8 cellular contexts compared by ENCODE assay signal in genomic region chr2:151638188-151638933, GRCh38.
A peak's percentile ranks its signal among the peaks of the same experiment; 100 is the strongest.
DNase-seq lines count a peak whose midpoint lies in the region; ATAC-seq and TF ChIP-seq lines count a peak whose summit lies in the region.

No MANE protein-coding gene starts in this region.

- no peak overlapping the region for H2AK9ac ChIP-seq in IMR-90 (replicated peaks; ENCODE audit: low read depth, low read length, poor library complexity)

- no peak for TF ChIP-seq CTCF in IMR-90 (conservative IDR thresholded peaks at IDR 0.05; ENCODE audit: low read depth, low read length)

- H3K4me1 Mint-ChIP-seq in CD4-positive, alpha-beta memory T cell = peaks cover 33 to 58% (median 39%) of the 10 kb centered on the region in 4 donors
- peaks cover 48% of the 10 kb centered on the region for H3K4me1 Mint-ChIP-seq in activated T-cell treated with anti-CD3 and anti-CD28 coated beads, Interleukin-2, amount 50 U/mL, for 4 hours (ENCODE audit: low read depth)
- peaks cover 18% of the 10 kb centered on the region for H3K4me1 Mint-ChIP-seq in memory B cell

- H2BK5ac ChIP-seq in IMR-90 (ENCODE audit: low read depth, low read length, poor library complexity, severe bottlenecking) = no peak overlapping the region

- H2BK20ac ChIP-seq in IMR-90 (ENCODE audit: low read depth, low read length) = no peak overlapping the region

- TF ChIP-seq POLR2A in IMR-90 (IDR thresholded peaks at IDR 0.05; ENCODE audit: low read depth, low read length) = no peak

- dilution Hi-C loops in IMR-90 (cut with HindIII; ENCODE audit: low sequenced_read_pairs, unreplicated experiment) = no loop called here

- no peaks in the 10 kb centered on the region for H3K36me3 ChIP-seq in CD4-positive, alpha-beta memory T cell (ENCODE audit: insufficient read depth, low read length)
- no peaks in the 10 kb centered on the region for H3K36me3 ChIP-seq in IMR-90 (ENCODE audit: control insufficient read depth, insufficient read depth, low read length)

- H4K20me1 ChIP-seq in IMR-90 (ENCODE audit: insufficient read depth, low read length) = no peaks in the 10 kb centered on the region

- H3K36me3 Mint-ChIP-seq in CD4-positive, alpha-beta memory T cell = peaks cover 2 to 7% of the 10 kb centered on the region in 2 donors
- no peaks in the 10 kb centered on the region for H3K36me3 Mint-ChIP-seq in activated T-cell treated with anti-CD3 and anti-CD28 coated beads, Interleukin-2, amount 50 U/mL, for 4 hours (ENCODE audit: insufficient read depth)
- H3K36me3 Mint-ChIP-seq in memory B cell = peaks cover 6% of the 10 kb centered on the region

- intact Hi-C loops in CD4-positive, alpha-beta memory T cell (cut with micrococcal nuclease) = loop anchor here (5.0 kb wide), 1 partner anchor 169 kb away; no protein-coding TSS in a partner anchor
- intact Hi-C loops in IMR-90 (cut with micrococcal nuclease) = no loop called here

- peak overlapping the region in 1 of 2 donors; percentile 20 for H3K4me3 ChIP-seq in CD4-positive, alpha-beta memory T cell (ENCODE audit: low read length in 2 of 2)
- H3K4me3 ChIP-seq in IMR-90 (ENCODE audit: insufficient read depth, low read depth, low read length) = peak overlapping the region; percentile 44

- H2BK120ac ChIP-seq in IMR-90 (ENCODE audit: low read depth, low read length) = no peak overlapping the region

- no peak overlapping the region for H3K23ac ChIP-seq in IMR-90 (ENCODE audit: low read depth, low read length)

- no peak overlapping the region for H4K91ac ChIP-seq in IMR-90 (ENCODE audit: insufficient read depth, low read depth, low read length)

- H3K4me1 ChIP-seq in CD4-positive, alpha-beta memory T cell (ENCODE audit: insufficient read depth, low read length) = peaks cover 46% of the 10 kb centered on the region
- no peaks in the 10 kb centered on the region for H3K4me1 ChIP-seq in IMR-90 (ENCODE audit: control insufficient read depth, insufficient read depth, low read length)

- H3K56ac ChIP-seq in IMR-90 (ENCODE audit: extremely low read depth, insufficient read depth, low read length) = no peak overlapping the region

- H3K9me3 ChIP-seq in CD4-positive, alpha-beta memory T cell (ENCODE audit: control insufficient read depth in 1 of 2, low read length in 2 of 2) = no peaks in the 10 kb centered on the region
- H3K9me3 ChIP-seq in IMR-90 (ENCODE audit: control insufficient read depth, insufficient read depth, low read length) = no peaks in the 10 kb centered on the region

- H3K4me3 Mint-ChIP-seq in CD4-positive, alpha-beta memory T cell = peak overlapping the region; percentile 64 to 90 (median 80)
- H3K4me3 Mint-ChIP-seq in activated T-cell treated with anti-CD3 and anti-CD28 coated beads, Interleukin-2, amount 50 U/mL, for 4 hours = peak overlapping the region; percentile 46
- H3K4me3 Mint-ChIP-seq in memory B cell = peak overlapping the region; percentile 74

- H4K8ac ChIP-seq in IMR-90 (ENCODE audit: low read depth in 2 of 2, low read length in 2 of 2) = no peak overlapping the region

- H3K9me3 Mint-ChIP-seq in CD4-positive, alpha-beta memory T cell = peaks cover 0 to 4% (median 1%) of the 10 kb centered on the region in 8 donors
- H3K9me3 Mint-ChIP-seq in activated T-cell treated with anti-CD3 and anti-CD28 coated beads, Interleukin-2, amount 50 U/mL, for 4 hours = no peaks in the 10 kb centered on the region
- peaks cover 2% of the 10 kb centered on the region for H3K9me3 Mint-ChIP-seq in memory B cell

- no peaks in the 10 kb centered on the region for H3K79me1 ChIP-seq in IMR-90 (ENCODE audit: low read depth in 1 of 2, low read length in 2 of 2)

- no peak overlapping the region for H3K4ac ChIP-seq in IMR-90 (ENCODE audit: low read depth, low read length)

- peak overlapping the region; percentile 91 for H3K4me2 ChIP-seq in IMR-90 (ENCODE audit: low read depth, low read length)

- CTCF ChIA-PET in CD4-positive, alpha-beta memory T cell (lab: Charles Lee; ENCODE audit: partially characterized antibody) = interaction anchor here (1.1 to 2.1 kb wide), 2 partner anchors 23 to 76 kb away, joined by 3 to 5 read pairs; no protein-coding TSS in a partner anchor
- CTCF ChIA-PET in IMR-90 (lab: Yijun Ruan, JAX) = interaction anchor here (0.6 kb wide), 1 partner anchor 974 kb away, joined by 3 read pairs; no protein-coding TSS in a partner anchor

- H2AK5ac ChIP-seq in IMR-90 (ENCODE audit: low read depth, low read length) = no peak overlapping the region

- no peak overlapping the region for H3K9ac ChIP-seq in IMR-90 (ENCODE audit: low read depth, low read length)

- H3K27ac Mint-ChIP-seq in CD4-positive, alpha-beta memory T cell = peak overlapping the region; percentile 72 to 96 (median 88)
- H3K27ac Mint-ChIP-seq in memory B cell = peak overlapping the region; percentile 91

- peak overlapping the region; percentile 58 for H2AFZ ChIP-seq in IMR-90 (replicated peaks; ENCODE audit: low read length, poor library complexity)

- no peaks in the 10 kb centered on the region for H3K9me1 ChIP-seq in IMR-90 (ENCODE audit: insufficient read depth, low read length)

- H2BK15ac ChIP-seq in IMR-90 (ENCODE audit: low read depth, low read length) = no peak overlapping the region

- no CpG with 5 or more reads among the region's 4 CpGs for WGBS in IMR-90 (ENCODE audit: extremely low coverage in 2 of 2, insufficient read length in 1 of 2), 2 experiments

- no peak overlapping the region for H3K18ac ChIP-seq in IMR-90 (ENCODE audit: low read depth, low read length)

- TF ChIP-seq RAD21 in IMR-90 (IDR thresholded peaks at IDR 0.05; ENCODE audit: low read length) = no peak

- BruUV-seq in IMR-90 (replicated peaks; lab: Mats Ljungman, UMichigan) = no TSS peak

- DNase-seq in CD4-positive, alpha-beta memory T cell = peak; percentile 43 to 59 (median 56)
- no peak for DNase-seq in IMR-90
- peak; percentile 6 for DNase-seq in activated T-cell treated with anti-CD3 and anti-CD28 coated beads, Interleukin-2, amount 50 U/mL, for 4 hours
- DNase-seq in memory B cell (ENCODE audit: low spot score in 2 of 2) = peak; percentile 14 to 39
- no peak for DNase-seq in substantia nigra (lab: John Stamatoyannopoulos, UW)
- no peak for DNase-seq in dedifferentiated amniotic fluid mesenchymal stem cell (ENCODE audit: extremely low spot score)

- H3K27me3 ChIP-seq in CD4-positive, alpha-beta memory T cell (ENCODE audit: insufficient read depth, low read length) = no peaks in the 10 kb centered on the region
- H3K27me3 ChIP-seq in IMR-90 (ENCODE audit: control insufficient read depth, insufficient read depth, low read length) = no peaks in the 10 kb centered on the region

- peak overlapping the region; percentile 51 for H3K27ac ChIP-seq in CD4-positive, alpha-beta memory T cell (ENCODE audit: low read depth, low read length)
- H3K27ac ChIP-seq in IMR-90 (ENCODE audit: insufficient read depth, low read length) (no peak overlapping the region), substantia nigra (ENCODE audit: low read depth, low read length, poor library complexity, severe bottlenecking) (no peak overlapping the region)

- H4K5ac ChIP-seq in IMR-90 (ENCODE audit: low read depth, low read length) = no peak overlapping the region

- no peak overlapping the region for H3K14ac ChIP-seq in IMR-90 (replicated peaks; ENCODE audit: low read depth, low read length)

- ATAC-seq in GM19468 (IDR thresholded peaks at IDR 0.05; ENCODE audit: extremely low read depth, unreplicated experiment) = peak; percentile 38
- ATAC-seq in IMR-90 (ENCODE audit: low read depth) = peak; percentile 54
- ATAC-seq in activated T-cell treated with anti-CD3 and anti-CD28 coated beads, Interleukin-2, amount 50 U/mL, for 4 hours = peak; percentile 39 to 58
- peak; percentile 49 for ATAC-seq in memory B cell (ENCODE audit: low read depth)
- no peak for ATAC-seq in HG02938 (IDR thresholded peaks at IDR 0.05; ENCODE audit: unreplicated experiment)

- no peaks in the 10 kb centered on the region for H3K27me3 Mint-ChIP-seq in CD4-positive, alpha-beta memory T cell
- H3K27me3 Mint-ChIP-seq in activated T-cell treated with anti-CD3 and anti-CD28 coated beads, Interleukin-2, amount 50 U/mL, for 4 hours (ENCODE audit: low read depth) = no peaks in the 10 kb centered on the region
- no peaks in the 10 kb centered on the region for H3K27me3 Mint-ChIP-seq in memory B cell

- POLR2A ChIA-PET in CD4-positive, alpha-beta memory T cell (lab: Charles Lee; ENCODE audit: partially characterized antibody) = interaction anchor here (0.9 to 2.8 kb wide), 5 partner anchors 12 to 538 kb away, joined by 3 to 19 read pairs (median 4); partner anchors contain the start of genes ARL5A, RBM43 and STAM2
- POLR2A ChIA-PET in IMR-90 (lab: Charles Lee; ENCODE audit: unreplicated experiment) = no interaction called here

- in situ Hi-C loops in IMR-90 (cut with MboI; ENCODE audit: low sequenced_read_pairs) = no loop called here

TF ChIP-seq in IMR-90, 13 proteins besides CTCF, POLR2A, EP300 and RAD21 (continues in another document):
- TF ChIP-seq FOS (IDR thresholded peaks at IDR 0.05; ENCODE audit: low read depth, low read length) (no peak), NFE2L2 (IDR thresholded peaks at IDR 0.05; ENCODE audit: low read depth, low read length) (no peak), RFX5 (IDR thresholded peaks at IDR 0.05; ENCODE audit: low read depth, low read length) (no peak), BHLHE40 (IDR thresholded peaks at IDR 0.05; ENCODE audit: low read depth, low read length) (no peak), MAZ (IDR thresholded peaks at IDR 0.05; ENCODE audit: borderline replicate concordance, low read depth, low read length) (no peak), CHD1 (IDR thresholded peaks at IDR 0.05; ENCODE audit: low read depth, low read length) (no peak), RCOR1 (IDR thresholded peaks at IDR 0.05; ENCODE audit: insufficient replicate concordance, low read length) (no peak), CEBPB (IDR thresholded peaks at IDR 0.05; ENCODE audit: low read depth, low read length) (no peak), MXI1 (IDR thresholded peaks at IDR 0.05; ENCODE audit: borderline replicate concordance, low read depth, low read length) (no peak), MAFK (IDR thresholded peaks at IDR 0.05; ENCODE audit: low read depth, low read length) (no peak), SMC3 (IDR thresholded peaks at IDR 0.05; ENCODE audit: low read depth, low read length) (no peak), ELK1 (IDR thresholded peaks at IDR 0.05; ENCODE audit: borderline replicate concordance, low read depth, low read length) (no peak)

Comparison
In these comparisons a context has a peak if more than half of its experiments do, and no peak if none do; other contexts are left out.
1. DNase-seq: peak in CD4-positive, alpha-beta memory T cell (5 of 5), activated T-cell treated with anti-CD3 and anti-CD28 coated beads, Interleukin-2, amount 50 U/mL, for 4 hours (single experiment) and memory B cell (2 of 2); none in IMR-90 (single experiment), substantia nigra (0 of 49) and dedifferentiated amniotic fluid mesenchymal stem cell (single experiment).
2. Peak in every context shown above with its lines, with median percentiles within 50 percentile points of each other: H3K4me3 Mint-ChIP-seq.